1 cellular context compared by ENCODE assay signal in the genomic region with DNA sequence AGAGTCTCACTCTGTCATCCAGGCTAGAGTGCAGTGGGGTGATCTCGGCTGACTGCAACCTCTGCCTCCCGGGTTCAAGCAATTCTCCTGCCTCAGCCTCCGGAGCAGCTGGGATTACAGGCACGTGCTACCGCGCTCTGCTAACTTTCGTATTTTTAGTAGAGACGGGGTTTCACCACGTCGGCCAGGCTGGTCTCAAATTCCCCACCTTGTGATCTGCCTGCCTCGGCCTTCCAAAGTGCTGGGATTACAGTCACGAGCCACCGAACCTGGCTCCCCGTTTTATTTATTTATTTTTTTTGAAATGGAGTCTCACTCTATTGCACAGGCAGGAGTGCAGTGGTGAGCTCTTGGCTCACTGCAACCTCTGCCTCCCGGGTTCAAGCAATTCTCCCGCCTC. TPM values are rescaled to one million over a fixed set of nuclear protein-coding genes. Genes with fewer than 3 reads are reported as not detected.
"Had no signal": no experiment of that assay in that cellular context is flagged by ENCODE, and none has a peak within 500 bp of the region (broad histone marks: within the 10 kb centered on the region; RNA-seq: fewer than 3 reads in every experiment).

No MANE protein-coding gene starts in this region.

RNA-seq across cellular contexts. Expression of gene PTGES3L, which starts 4.2 kb away (rescaled TPM):
- total RNA-seq: ascending aorta had no signal
